Comparison of ENCODE assay signal across 25 cellular contexts in genomic region chr5:2565147-2565546, GRCh38.
"Had no signal": no experiment of that assay in that cellular context is flagged by ENCODE, and none has a peak within 500 bp of the region (broad histone marks: within the 10 kb centered on the region; RNA-seq: fewer than 3 reads in every experiment).

No MANE protein-coding gene starts in this region.

- DNase-seq: naive thymus-derived CD4-positive, alpha-beta T cell; natural killer cell; occipital lobe; ovary; posterior cingulate gyrus; psoas muscle; right cardiac atrium; right lobe of liver; sigmoid colon; small intestine; stimulated activated CD4-positive, alpha-beta T cell treated with anti-CD3 and anti-CD28 coated beads, Interleukin-15, amount 100 ng/mL, for 24 hours; stimulated activated CD4-positive, alpha-beta T cell treated with anti-CD3 and anti-CD28 coated beads, Interleukin-2, amount 100 ng/mL, for 24 hours; stimulated activated CD4-positive, alpha-beta T cell treated with anti-CD3 and anti-CD28 coated beads, Interleukin-2, amount 100 ng/mL, for 48 hours; stimulated activated CD4-positive, alpha-beta T cell treated with anti-CD3 and anti-CD28 coated beads, Interleukin-4, amount 100 ng/mL, for 24 hours; stimulated activated naive B cell treated with anti-CD40 and anti-IgM and Interleukin-4, amounts not matched to agents 10 μg/mL and 1 μg/mL and 100 μg/mL, for 72 hours; stimulated activated naive CD4-positive, alpha-beta T cell treated with Interleukin-2 at 50 U/mL for 16 hours; stomach; thyroid gland; trophoblast cell; upper lobe of left lung had no signal

- H3K36me3 ChIP-seq: ovary, right lobe of liver, sigmoid colon, stomach, thoracic aorta, thyroid gland, tibial nerve, upper lobe of left lung, vagina had no signal

- ATAC-seq: naive thymus-derived CD4-positive, alpha-beta T cell; natural killer cell; psoas muscle; right cardiac atrium; right lobe of liver; stimulated activated effector memory CD8-positive, alpha-beta T cell treated with anti-CD3 and anti-CD28 coated beads, Interleukin-12 subunit alpha, Interleukin-12 subunit beta, amount 100 ng/mL, for 72 hours; stimulated activated naive B cell treated with anti-CD40 and anti-IgM and Interleukin-4, amounts not matched to agents 10 μg/mL and 1 μg/mL and 100 μg/mL, for 72 hours had no signal

- H3K9me3 ChIP-seq: ovary, psoas muscle, right lobe of liver, thoracic aorta, thyroid gland, vagina had no signal

- H3K4me1 ChIP-seq: parathyroid adenoma, psoas muscle, right lobe of liver, sigmoid colon, stomach, thyroid gland, tibial nerve, upper lobe of left lung, vagina had no signal

- H3K27me3 ChIP-seq: ovary, right lobe of liver, sigmoid colon, thyroid gland, tibial nerve, upper lobe of left lung, vagina had no signal

- H3K4me3 ChIP-seq: ovary, psoas muscle, right lobe of liver, sigmoid colon, stomach, thoracic aorta, thyroid gland, tibial nerve, upper lobe of left lung, vagina had no signal

- H3K27ac ChIP-seq: ovary, parathyroid adenoma, psoas muscle, right lobe of liver, sigmoid colon, stomach, thoracic aorta, thyroid gland, tibial nerve, upper lobe of left lung, vagina had no signal
